In the genomic region with DNA sequence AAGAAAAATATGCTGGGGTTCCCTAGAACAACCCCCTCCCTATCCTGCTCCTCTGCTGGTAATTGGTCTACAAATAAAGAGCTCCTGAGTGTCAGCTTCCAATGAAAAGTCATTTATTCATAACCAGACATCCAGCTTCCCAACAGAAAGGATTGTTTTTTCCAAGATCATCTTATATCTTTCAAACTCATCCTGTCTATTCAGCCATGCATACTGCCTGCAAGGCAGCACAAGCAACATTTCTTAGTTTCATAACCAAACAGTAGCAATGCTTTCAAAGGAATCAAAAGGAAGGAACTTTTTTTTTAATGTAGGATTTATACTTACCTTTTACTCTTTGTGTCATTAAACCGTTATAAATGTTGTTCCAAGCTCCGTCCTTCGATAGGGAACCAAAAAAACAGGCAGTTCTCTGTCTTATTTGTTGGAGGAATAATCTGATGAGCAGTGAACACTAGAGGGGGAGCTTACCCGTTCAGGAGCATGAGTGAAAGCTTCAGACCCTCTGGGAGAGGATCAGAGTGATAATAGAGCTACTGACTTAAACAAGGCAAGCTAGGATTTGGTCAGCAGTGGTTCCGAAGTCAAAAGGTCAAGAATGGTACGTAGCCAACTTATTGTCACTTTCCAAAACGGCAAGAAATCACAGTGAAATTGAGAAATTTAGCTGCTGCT, we compare ENCODE assay signal across 9 cellular contexts.
DNase-seq lines count a peak whose midpoint lies in the region; ATAC-seq and TF ChIP-seq lines count a peak whose summit lies in the region.
"Had no signal": no experiment of that assay in that cellular context is flagged by ENCODE, and none has a peak within 500 bp of the region (broad histone marks: within the 10 kb centered on the region; RNA-seq: fewer than 3 reads in every experiment).

No MANE protein-coding gene starts in this region.

- H3F3A ChIP-seq in GM23248 (ENCODE audit: insufficient read depth) (no peaks in the 10 kb centered on the region), PC-3 (ENCODE audit: low read length, unreplicated experiment) (no peaks in the 10 kb centered on the region)

- H3K9ac ChIP-seq in GM23248: no peak overlapping the region; the same call in 1 of the 2 replicates
- no peak overlapping the region for H3K9ac ChIP-seq in PC-3 (ENCODE audit: low read length)

- H3K27ac ChIP-seq in GM23248 (no peak overlapping the region), PC-3 (ENCODE audit: low read length) (no peak overlapping the region)

- H3K27ac Mint-ChIP-seq in progenitor cell of endocrine pancreas: no peak overlapping the region
- H3K27ac Mint-ChIP-seq in activated T-helper 1 cell treated with anti-CD3 and anti-CD28 coated beads, Interleukin-12 subunit alpha, Interleukin-12 subunit beta, Interleukin-2, Interleukin-4 antibody, amounts not matched to agents 30 ng/mL and 10 ng/mL and 1 ng/mL, durations not matched to agents 14 hours and 24 hours and 36 hours: no peak overlapping the region
- H3K27ac Mint-ChIP-seq: activated naive CD8-positive, alpha-beta T cell had no signal

- H2AFZ ChIP-seq in GM23248 (peak overlapping the region; percentile 84), PC-3 (ENCODE audit: low read length) (no peak overlapping the region)

- H3K36me3 ChIP-seq in GM23248 (ENCODE audit: low read depth): no peaks in the 10 kb centered on the region
- H3K36me3 ChIP-seq in PC-3 (ENCODE audit: low read depth, low read length): no peaks in the 10 kb centered on the region

- H3K4me3 ChIP-seq in GM23248: peak overlapping the region; percentile 53
- no peak overlapping the region for H3K4me3 ChIP-seq in PC-3 (ENCODE audit: low read length)

- ATAC-seq in PC-3: peak; percentile 74
- ATAC-seq in stimulated activated naive CD8-positive, alpha-beta T cell treated with anti-CD3 and anti-CD28 coated beads, Interleukin-15, Interleukin-2, amounts not matched to agents 100 U/mL and 50 U/mL, for 24 hours: no peak

- no TSS peak for BruUV-seq in PC-3 (replicated peaks; lab: Mats Ljungman, UMichigan)

- WGBS in GM23248 (ENCODE audit: low coverage in 1 of 2, low lambda C conversion rate in 2 of 2, missing lambda C conversion rate in 2 of 2), 2 experiments: 21 to 29% methylated on average over 7 of the region's 7 CpGs

- H4K20me1 ChIP-seq in GM23248 (ENCODE audit: insufficient read depth) (no peaks in the 10 kb centered on the region), PC-3 (ENCODE audit: low read length) (no peaks in the 10 kb centered on the region)

- H3K79me2 ChIP-seq in GM23248 (ENCODE audit: insufficient read depth) (no peaks in the 10 kb centered on the region), PC-3 (ENCODE audit: low read length) (no peaks in the 10 kb centered on the region)

- in situ Hi-C loops in GM23248 (cut with MboI): loop anchor here (25.0 kb wide), 1 partner anchor 1099 kb away; no protein-coding TSS in a partner anchor

- peak; percentile 41 for DNase-seq in GM23248
- peak; percentile 43 for DNase-seq in PC-3
- DNase-seq in fibroblast of peridontal ligament (ENCODE audit: extremely low read depth): peak; percentile 80
- DNase-seq in progenitor cell of endocrine pancreas (ENCODE audit: low spot score, unreplicated experiment): no peak
- no peak for DNase-seq in mucosa of gallbladder (ENCODE audit: low spot score)
- no peak for DNase-seq in NOMO-1 treated with dmso at 0.1 percent for 144 hours (lab: John Stamatoyannopoulos, UW; ENCODE audit: unreplicated experiment)
- DNase-seq in activated T-helper 1 cell treated with anti-CD3 and anti-CD28 coated beads, Interleukin-12 subunit alpha, Interleukin-12 subunit beta, Interleukin-2, Interleukin-4 antibody, amounts not matched to agents 30 ng/mL and 10 ng/mL and 1 ng/mL, durations not matched to agents 14 hours and 24 hours and 36 hours (ENCODE audit: low spot score): no peak
- no peak for DNase-seq in stimulated activated naive CD8-positive, alpha-beta T cell treated with anti-CD3 and anti-CD28 coated beads, Interleukin-15, Interleukin-2, amounts not matched to agents 100 U/mL and 50 U/mL, for 24 hours

- TF ChIP-seq CTCF in PC-3 (conservative IDR thresholded peaks at IDR 0.05; ENCODE audit: low read depth, low read length): peak; percentile 62
- TF ChIP-seq CTCF in progenitor cell of endocrine pancreas (IDR thresholded peaks at IDR 0.05; ENCODE audit: unreplicated experiment): peak; percentile 16

- H3K4me1 ChIP-seq in GM23248 (ENCODE audit: insufficient read depth) (peaks cover 15% of the 10 kb centered on the region), PC-3 (ENCODE audit: insufficient read depth, low read length) (no peaks in the 10 kb centered on the region; the same call in 1 of the 2 replicates)

- CTCF ChIA-PET in PC-3 (lab: Charles Lee): interaction anchor here (0.6 kb wide), 1 partner anchor 149 kb away, joined by 7 read pairs; no protein-coding TSS in a partner anchor

- no peak overlapping the region for H3K4me3 Mint-ChIP-seq in progenitor cell of endocrine pancreas (ENCODE audit: low read depth)
- no peak overlapping the region for H3K4me3 Mint-ChIP-seq in activated T-helper 1 cell treated with anti-CD3 and anti-CD28 coated beads, Interleukin-12 subunit alpha, Interleukin-12 subunit beta, Interleukin-2, Interleukin-4 antibody, amounts not matched to agents 30 ng/mL and 10 ng/mL and 1 ng/mL, durations not matched to agents 14 hours and 24 hours and 36 hours
- H3K4me3 Mint-ChIP-seq: activated naive CD8-positive, alpha-beta T cell had no signal

- H3K9me3 ChIP-seq in GM23248 (ENCODE audit: low read depth): no peaks in the 10 kb centered on the region
- H3K9me3 ChIP-seq in PC-3 (ENCODE audit: low read length): no peaks in the 10 kb centered on the region

- H3K9me2 ChIP-seq in GM23248 (ENCODE audit: insufficient read depth) (no peaks in the 10 kb centered on the region), PC-3 (replicated peaks; ENCODE audit: low read length) (no peaks in the 10 kb centered on the region)

- intact Hi-C loops in PC-3 (cut with micrococcal nuclease): loop anchor here (1.0 to 10.0 kb wide), 3 partner anchors 150 to 897 kb away; a partner anchor contains a TSS
- intact Hi-C loops in activated T-helper 1 cell treated with anti-CD3 and anti-CD28 coated beads, Interleukin-12 subunit alpha, Interleukin-12 subunit beta, Interleukin-2, Interleukin-4 antibody, amounts not matched to agents 30 ng/mL and 10 ng/mL and 1 ng/mL, durations not matched to agents 14 hours and 24 hours and 36 hours (cut with micrococcal nuclease): no loop called here

- POLR2A ChIA-PET in PC-3 (lab: Charles Lee; ENCODE audit: unreplicated experiment): interaction anchor here (0.5 kb wide), 1 partner anchor 21 kb away, joined by 4 read pairs; no protein-coding TSS in a partner anchor

- H3K27me3 ChIP-seq in GM23248 (replicated peaks; ENCODE audit: insufficient read depth) (no peaks in the 10 kb centered on the region), PC-3 (ENCODE audit: low read length) (no peaks in the 10 kb centered on the region)

- peaks cover 10% of the 10 kb centered on the region for H3K9me3 Mint-ChIP-seq in progenitor cell of endocrine pancreas (ENCODE audit: low read depth)
- peaks cover 20% of the 10 kb centered on the region for H3K9me3 Mint-ChIP-seq in activated T-helper 1 cell treated with anti-CD3 and anti-CD28 coated beads, Interleukin-12 subunit alpha, Interleukin-12 subunit beta, Interleukin-2, Interleukin-4 antibody, amounts not matched to agents 30 ng/mL and 10 ng/mL and 1 ng/mL, durations not matched to agents 14 hours and 24 hours and 36 hours

- peak overlapping the region; percentile 73 for H3K4me2 ChIP-seq in GM23248 (ENCODE audit: unreplicated experiment)
- H3K4me2 ChIP-seq in PC-3 (ENCODE audit: low read length): no peak overlapping the region

- H3K36me3 Mint-ChIP-seq in progenitor cell of endocrine pancreas (ENCODE audit: insufficient read depth): no peaks in the 10 kb centered on the region
- H3K36me3 Mint-ChIP-seq in activated T-helper 1 cell treated with anti-CD3 and anti-CD28 coated beads, Interleukin-12 subunit alpha, Interleukin-12 subunit beta, Interleukin-2, Interleukin-4 antibody, amounts not matched to agents 30 ng/mL and 10 ng/mL and 1 ng/mL, durations not matched to agents 14 hours and 24 hours and 36 hours (ENCODE audit: low read depth): no peaks in the 10 kb centered on the region
- H3K36me3 Mint-ChIP-seq: activated naive CD8-positive, alpha-beta T cell had no signal

- peaks cover 12% of the 10 kb centered on the region for H3K4me1 Mint-ChIP-seq in progenitor cell of endocrine pancreas (ENCODE audit: low read depth)
- no peaks in the 10 kb centered on the region for H3K4me1 Mint-ChIP-seq in activated T-helper 1 cell treated with anti-CD3 and anti-CD28 coated beads, Interleukin-12 subunit alpha, Interleukin-12 subunit beta, Interleukin-2, Interleukin-4 antibody, amounts not matched to agents 30 ng/mL and 10 ng/mL and 1 ng/mL, durations not matched to agents 14 hours and 24 hours and 36 hours (ENCODE audit: low read depth)

- no peaks in the 10 kb centered on the region for H3K27me3 Mint-ChIP-seq in progenitor cell of endocrine pancreas
- H3K27me3 Mint-ChIP-seq in activated T-helper 1 cell treated with anti-CD3 and anti-CD28 coated beads, Interleukin-12 subunit alpha, Interleukin-12 subunit beta, Interleukin-2, Interleukin-4 antibody, amounts not matched to agents 30 ng/mL and 10 ng/mL and 1 ng/mL, durations not matched to agents 14 hours and 24 hours and 36 hours (ENCODE audit: insufficient read depth): no peaks in the 10 kb centered on the region
- H3K27me3 Mint-ChIP-seq: activated naive CD8-positive, alpha-beta T cell had no signal

Comparison
In these comparisons a context has a peak if more than half of its experiments do, and no peak if none do; other contexts are left out.
1. DNase-seq: peak in GM23248 (single experiment), PC-3 (single experiment) and fibroblast of peridontal ligament (single experiment); none in progenitor cell of endocrine pancreas (single experiment), mucosa of gallbladder (single experiment), NOMO-1 treated with dmso at 0.1 percent for 144 hours (single experiment), activated T-helper 1 cell treated with anti-CD3 and anti-CD28 coated beads, Interleukin-12 subunit alpha, Interleukin-12 subunit beta, Interleukin-2, Interleukin-4 antibody, amounts not matched to agents 30 ng/mL and 10 ng/mL and 1 ng/mL, durations not matched to agents 14 hours and 24 hours and 36 hours (single experiment) and stimulated activated naive CD8-positive, alpha-beta T cell treated with anti-CD3 and anti-CD28 coated beads, Interleukin-15, Interleukin-2, amounts not matched to agents 100 U/mL and 50 U/mL, for 24 hours (single experiment).